22 cellular contexts compared by ENCODE assay signal in the genomic region with DNA sequence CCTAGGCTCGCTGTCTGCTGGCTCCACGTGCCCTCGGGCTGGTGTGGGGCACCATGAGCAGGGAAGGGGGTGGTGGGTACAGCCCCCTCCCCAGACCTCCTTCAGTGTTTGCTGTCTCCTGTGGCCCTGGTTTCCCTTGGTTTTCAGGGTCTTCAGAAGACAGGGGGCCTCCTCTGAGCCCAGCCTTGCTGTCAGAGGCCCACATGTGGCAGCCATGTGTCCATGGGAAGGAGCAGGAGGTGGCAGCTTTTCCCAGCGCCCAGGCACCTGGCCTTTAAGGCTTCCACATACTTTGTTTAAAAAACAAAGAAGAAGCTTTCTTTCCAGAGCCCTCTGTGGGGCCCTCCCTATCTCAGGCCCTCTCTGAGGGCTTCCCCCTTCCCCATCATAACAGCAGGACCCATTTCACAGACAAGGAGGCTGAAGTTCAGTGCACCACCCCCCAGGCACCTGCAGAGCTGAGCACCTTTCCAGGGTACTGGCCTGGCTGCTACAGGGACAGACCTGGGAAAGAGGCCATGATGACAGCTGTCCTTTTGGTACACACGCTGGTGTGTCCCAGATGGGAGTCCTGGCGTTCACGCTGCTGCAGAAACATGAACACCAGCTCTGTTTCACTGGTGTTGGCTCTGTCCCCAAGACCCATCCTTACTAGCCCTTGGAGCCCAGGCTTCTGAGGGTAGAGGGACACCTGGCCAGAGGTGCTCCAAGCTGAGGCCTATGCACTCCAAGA.
DNase-seq lines count a peak whose midpoint lies in the region; ATAC-seq and TF ChIP-seq lines count a peak whose summit lies in the region.
"Had no signal": no experiment of that assay in that cellular context is flagged by ENCODE, and none has a peak within 500 bp of the region (broad histone marks: within the 10 kb centered on the region; RNA-seq: fewer than 3 reads in every experiment).

No MANE protein-coding gene starts in this region.

- H3K4me1 ChIP-seq in mesenchymal stem cell (ENCODE audit: control insufficient read depth, insufficient read depth, low read depth, low read length): peaks cover 6% of the 10 kb centered on the region

- H3K4ac ChIP-seq in mesenchymal stem cell (ENCODE audit: low read depth in 1 of 2, low read length in 2 of 2): no peak overlapping the region

- H3K18ac ChIP-seq in mesenchymal stem cell (ENCODE audit: low read depth in 1 of 2, low read length in 2 of 2): no peak overlapping the region

- peaks cover 0 to 15% of the 10 kb centered on the region in 2 experiments for H3K36me3 ChIP-seq in mesenchymal stem cell (ENCODE audit: control insufficient read depth in 1 of 2, insufficient read depth in 2 of 2, low read depth in 1 of 2, low read length in 2 of 2)
- H3K36me3 ChIP-seq: BLaER1, Peyer's patch had no signal

- H3K4me3 ChIP-seq in mesenchymal stem cell (ENCODE audit: insufficient read depth in 1 of 2, low read depth in 1 of 2, low read length in 2 of 2): peak overlapping the region in 1 of 2 experiments; percentile 11
- H3K4me3 ChIP-seq: BLaER1, Peyer's patch had no signal

- H3K4me1 Mint-ChIP-seq in activated CD4-positive, alpha-beta memory T cell treated with anti-CD3 and anti-CD28 coated beads, Interleukin-2, amount 10 ng/mL, durations not matched to agents 7 days and 5 days: peaks cover 1% of the 10 kb centered on the region
- no peaks in the 10 kb centered on the region for H3K4me1 Mint-ChIP-seq in CD4-positive, alpha-beta T cell (ENCODE audit: low read depth)

- CTCF ChIA-PET in activated CD4-positive, alpha-beta memory T cell treated with anti-CD3 and anti-CD28 coated beads, Interleukin-2, amount 10 ng/mL, durations not matched to agents 7 days and 5 days (lab: Charles Lee): no interaction called here
- CTCF ChIA-PET in CD4-positive, alpha-beta T cell (lab: Charles Lee): no interaction called here

- H3K27ac Mint-ChIP-seq in activated CD4-positive, alpha-beta memory T cell treated with anti-CD3 and anti-CD28 coated beads, Interleukin-2, amount 10 ng/mL, durations not matched to agents 7 days and 5 days: no peak overlapping the region
- H3K27ac Mint-ChIP-seq in CD4-positive, alpha-beta T cell: no peak overlapping the region
- H3K27ac Mint-ChIP-seq: CD4-positive, CD25-positive, alpha-beta regulatory T cell had no signal

- POLR2A ChIA-PET in activated CD4-positive, alpha-beta memory T cell treated with anti-CD3 and anti-CD28 coated beads, Interleukin-2, amount 10 ng/mL, durations not matched to agents 7 days and 5 days (lab: Charles Lee): no interaction called here
- POLR2A ChIA-PET in CD4-positive, alpha-beta T cell (lab: Charles Lee): interaction anchor here (0.5 kb wide), 1 partner anchor 802 kb away, joined by 3 read pairs; no protein-coding TSS in a partner anchor

- H2BK12ac ChIP-seq in mesenchymal stem cell (ENCODE audit: low read length in 2 of 2): no peak overlapping the region

- no peaks in the 10 kb centered on the region for H3K9me3 ChIP-seq in mesenchymal stem cell (ENCODE audit: control insufficient read depth, low read length)
- H3K9me3 ChIP-seq in CD4-positive, alpha-beta T cell (ENCODE audit: control insufficient read depth, low read length): no peaks in the 10 kb centered on the region
- H3K9me3 ChIP-seq: BLaER1, Peyer's patch had no signal

- DNase-seq in G401 (ENCODE audit: low spot score) (peak; percentile 78), NCI-H1694 (lab: John Stamatoyannopoulos, UW) (peak; percentile 63), mesenchymal stem cell (no peak), OCI-M2 (lab: John Stamatoyannopoulos, UW; ENCODE audit: unreplicated experiment) (no peak)
- no peak for DNase-seq in activated CD4-positive, alpha-beta memory T cell treated with anti-CD3 and anti-CD28 coated beads, Interleukin-2, amount 10 ng/mL, durations not matched to agents 7 days and 5 days
- no peak for DNase-seq in CD4-positive, alpha-beta T cell
- DNase-seq: CD4-positive, CD25-positive, alpha-beta regulatory T cell; GDM1; GOT3; NCI-H1092; NCI-H1417 treated with DMSO at 0.1 percent for 48 hours; NCI-H1930; NCI-H2107; NCI-H446 treated with DMSO at 0.1 percent for 48 hours; NCI-H526 treated with DMSO at 0.1 percent for 48 hours; Peyer's patch; SHP77 treated with DMSO at 0.1 percent for 48 hours; SW 1271 had no signal

- no peak for ATAC-seq in SK-N-SH treated with all-trans-retinoic acid at 6 μM for 48 hours
- no peak for ATAC-seq in esophagus mucosa
- ATAC-seq in CD4-positive, alpha-beta T cell (ENCODE audit: poor library complexity): no peak

- H3K14ac ChIP-seq in mesenchymal stem cell (ENCODE audit: low read length in 2 of 2): peak overlapping the region in 1 of 2 experiments; percentile 9

- H3K27me3 Mint-ChIP-seq in activated CD4-positive, alpha-beta memory T cell treated with anti-CD3 and anti-CD28 coated beads, Interleukin-2, amount 10 ng/mL, durations not matched to agents 7 days and 5 days: no peaks in the 10 kb centered on the region
- no peaks in the 10 kb centered on the region for H3K27me3 Mint-ChIP-seq in CD4-positive, alpha-beta T cell
- H3K27me3 Mint-ChIP-seq: CD4-positive, CD25-positive, alpha-beta regulatory T cell had no signal

- in situ Hi-C loops in G401 (cut with HindIII; ENCODE audit: low sequenced_read_pairs): no loop called here

- WGBS in mesenchymal stem cell: 86% methylated on average over 7 of the region's 7 CpGs

- no peak overlapping the region for H3K4me2 ChIP-seq in mesenchymal stem cell (ENCODE audit: low read length, poor library complexity, severe bottlenecking)
- H3K4me2 ChIP-seq: BLaER1 had no signal

- no peaks in the 10 kb centered on the region for H3K79me1 ChIP-seq in mesenchymal stem cell (replicated peaks; ENCODE audit: low read length, poor library complexity, severe bottlenecking)

- intact Hi-C loops in CD4-positive, alpha-beta T cell (cut with DNase I, micrococcal nuclease): no loop called here

- H3K9ac ChIP-seq in mesenchymal stem cell (ENCODE audit: low read length): no peak overlapping the region
- H3K9ac ChIP-seq: BLaER1 had no signal

- H3K27me3 ChIP-seq in mesenchymal stem cell (ENCODE audit: control insufficient read depth in 1 of 2, insufficient read depth in 1 of 2, low read length in 2 of 2): peaks cover 0 to 9% of the 10 kb centered on the region in 2 experiments
- H3K27me3 ChIP-seq in CD4-positive, alpha-beta T cell (ENCODE audit: control insufficient read depth, insufficient read depth, low read length): no peaks in the 10 kb centered on the region
- H3K27me3 ChIP-seq: BLaER1, Peyer's patch had no signal

- no peak overlapping the region for H3K27ac ChIP-seq in mesenchymal stem cell (ENCODE audit: low read length, poor library complexity, severe bottlenecking)
- H3K27ac ChIP-seq in CD4-positive, alpha-beta T cell (ENCODE audit: low read depth, low read length): no peak overlapping the region
- H3K27ac ChIP-seq: BLaER1, HL-60, Peyer's patch had no signal

- TF ChIP-seq CTCF in CD4-positive, alpha-beta T cell (IDR thresholded peaks at IDR 0.05): no peak

- no peaks in the 10 kb centered on the region for H3K36me3 Mint-ChIP-seq in activated CD4-positive, alpha-beta memory T cell treated with anti-CD3 and anti-CD28 coated beads, Interleukin-2, amount 10 ng/mL, durations not matched to agents 7 days and 5 days (ENCODE audit: low read depth)
- H3K36me3 Mint-ChIP-seq in CD4-positive, alpha-beta T cell (ENCODE audit: low read depth): peaks cover 5% of the 10 kb centered on the region

- H3K23ac ChIP-seq in mesenchymal stem cell (ENCODE audit: low read length in 2 of 2): no peak overlapping the region

- peak overlapping the region; percentile 56 for H4K91ac ChIP-seq in mesenchymal stem cell (ENCODE audit: low read length)

- no peak overlapping the region for H3K4me3 Mint-ChIP-seq in activated CD4-positive, alpha-beta memory T cell treated with anti-CD3 and anti-CD28 coated beads, Interleukin-2, amount 10 ng/mL, durations not matched to agents 7 days and 5 days
- no peak overlapping the region for H3K4me3 Mint-ChIP-seq in CD4-positive, alpha-beta T cell
- H3K4me3 Mint-ChIP-seq: CD4-positive, CD25-positive, alpha-beta regulatory T cell had no signal

- H2AFZ ChIP-seq in mesenchymal stem cell (ENCODE audit: low read depth, low read length): no peak overlapping the region

- H2BK15ac ChIP-seq in mesenchymal stem cell (ENCODE audit: low read depth, poor library complexity, severe bottlenecking): no peak overlapping the region

- no peak overlapping the region for H2BK120ac ChIP-seq in mesenchymal stem cell (ENCODE audit: low read depth, low read length)

- H4K8ac ChIP-seq in mesenchymal stem cell (ENCODE audit: low read length): peak overlapping the region; percentile 23

- H2AK5ac ChIP-seq in mesenchymal stem cell (ENCODE audit: low read length, severe bottlenecking): no peak overlapping the region

- H2BK5ac ChIP-seq in mesenchymal stem cell (ENCODE audit: low read depth, low read length, poor library complexity, severe bottlenecking): no peak overlapping the region

- H3K9me3 Mint-ChIP-seq in activated CD4-positive, alpha-beta memory T cell treated with anti-CD3 and anti-CD28 coated beads, Interleukin-2, amount 10 ng/mL, durations not matched to agents 7 days and 5 days: no peaks in the 10 kb centered on the region
- no peaks in the 10 kb centered on the region for H3K9me3 Mint-ChIP-seq in CD4-positive, alpha-beta T cell
- H3K9me3 Mint-ChIP-seq: CD4-positive, CD25-positive, alpha-beta regulatory T cell had no signal

TF ChIP-seq in SK-N-SH treated with all-trans-retinoic acid at 6 μM for 48 hours, 23 proteins besides CTCF, POLR2A, EP300 and RAD21:
- TF ChIP-seq ARNTL (CRISPR knock-in tag; IDR thresholded peaks at IDR 0.05; ENCODE audit: borderline replicate concordance, low read depth) (no peak), TCF4 (CRISPR knock-in tag; IDR thresholded peaks at IDR 0.05; ENCODE audit: borderline replicate concordance) (peak; percentile 26; the same call in 1 of the 2 replicates), ZFP30 (CRISPR knock-in tag; IDR thresholded peaks at IDR 0.05) (no peak)
TF ChIP-seq in SK-N-SH treated with all-trans-retinoic acid at 6 μM for 48 hours: peak in this region for 1.

Comparison
In these comparisons a context has a peak if more than half of its experiments do, and no peak if none do; other contexts are left out.
1. DNase-seq: peak in G401 (single experiment) and NCI-H1694 (single experiment); none in mesenchymal stem cell (single experiment), activated CD4-positive, alpha-beta memory T cell treated with anti-CD3 and anti-CD28 coated beads, Interleukin-2, amount 10 ng/mL, durations not matched to agents 7 days and 5 days (single experiment), OCI-M2 (single experiment) and CD4-positive, alpha-beta T cell (0 of 10).